ENCODE assay signal across 9 cellular contexts in the genomic region with DNA sequence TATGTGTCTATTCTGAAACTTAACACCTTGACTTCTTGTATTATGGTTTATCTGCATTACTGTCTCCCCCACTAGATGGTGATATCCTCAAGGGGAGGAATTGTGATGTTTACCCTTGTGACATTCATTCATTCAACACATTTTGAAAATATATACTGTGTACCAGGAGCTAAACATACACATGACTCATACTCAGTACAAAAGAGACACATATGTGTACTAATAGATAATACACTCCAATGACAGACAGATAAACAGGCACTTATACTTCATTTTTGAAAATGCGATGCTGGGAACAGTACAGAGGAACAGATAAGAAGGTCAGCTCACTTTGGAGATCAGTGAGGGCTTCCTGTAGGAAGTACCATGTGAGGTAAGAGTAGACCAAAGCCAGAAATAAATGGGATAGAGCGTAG. TPM values are rescaled to one million over a fixed set of nuclear protein-coding genes. Genes with fewer than 3 reads are reported as not detected.
A peak's percentile ranks its signal among the peaks of the same experiment; 100 is the strongest.
DNase-seq lines count a peak whose midpoint lies in the region; ATAC-seq and TF ChIP-seq lines count a peak whose summit lies in the region.
"Had no signal": no experiment of that assay in that cellular context is flagged by ENCODE, and none has a peak within 500 bp of the region (broad histone marks: within the 10 kb centered on the region; RNA-seq: fewer than 3 reads in every experiment).

No MANE protein-coding gene starts in this region.

- no peaks in the 10 kb centered on the region for H3F3A ChIP-seq in Loucy (ENCODE audit: low read depth)

- H3K36me3 ChIP-seq in Loucy (ENCODE audit: insufficient read depth, low read length) (no peaks in the 10 kb centered on the region), mammary epithelial cell (ENCODE audit: insufficient read depth, low read length) (no peaks in the 10 kb centered on the region)

- H3K9ac ChIP-seq in Loucy (ENCODE audit: low read depth, low read length, poor library complexity, severe bottlenecking) (no peak overlapping the region), mammary epithelial cell (ENCODE audit: insufficient read depth, low read length) (no peak overlapping the region)

- H3K27me3 ChIP-seq in Loucy (ENCODE audit: insufficient read depth, low read length, poor library complexity, severe bottlenecking) (peaks cover 5% of the 10 kb centered on the region), mammary epithelial cell (ENCODE audit: insufficient read depth, low read length) (no peaks in the 10 kb centered on the region)

- in situ Hi-C loops in mammary epithelial cell (cut with MboI; ENCODE audit: low sequenced_read_pairs in 2 of 2): loop anchor here in 1 of 2 donors (25.0 kb wide), 1 partner anchor 256 kb away; a partner anchor contains a TSS

- no peaks in the 10 kb centered on the region for H3K36me3 Mint-ChIP-seq in stimulated activated effector memory CD8-positive, alpha-beta T cell treated with anti-CD3 and anti-CD28 coated beads, Interleukin-12 subunit alpha, Interleukin-12 subunit beta, amount 100 ng/mL, for 72 hours
- H3K36me3 Mint-ChIP-seq: CD4-positive, CD25-positive, alpha-beta regulatory T cell had no signal

- peak; percentile 69 for TF ChIP-seq CTCF in Loucy (conservative IDR thresholded peaks at IDR 0.05; ENCODE audit: low read length)
- peak; percentile 62 to 63 for TF ChIP-seq CTCF in mammary epithelial cell (conservative IDR thresholded peaks at IDR 0.05 in 1 of 2, IDR thresholded peaks at IDR 0.05 in 1 of 2; ENCODE audit: extremely low read depth in 1 of 2, insufficient read depth in 1 of 2, low read depth in 1 of 2, low read length in 2 of 2)

- intact Hi-C loops in mammary epithelial cell (cut with micrococcal nuclease): loop anchor here (1.0 to 2.0 kb wide), 3 partner anchors 400 to 495 kb away; no protein-coding TSS in a partner anchor

- DNase-seq in NCI-H510A treated with DMSO at 0.1 percent for 48 hours (lab: John Stamatoyannopoulos, UW) (peak; percentile 33), NCI-H510A (lab: John Stamatoyannopoulos, UW) (no peak), mammary epithelial cell (peak; percentile 32), renal cortical epithelial cell (ENCODE audit: low read depth) (peak; percentile 25), amniotic stem cell (lab: John Stamatoyannopoulos, UW) (no peak), GDM1 (lab: John Stamatoyannopoulos, UW) (no peak)
- no peak for DNase-seq in stimulated activated effector memory CD8-positive, alpha-beta T cell treated with anti-CD3 and anti-CD28 coated beads, Interleukin-12 subunit alpha, Interleukin-12 subunit beta, amount 100 ng/mL, for 72 hours (ENCODE audit: low spot score in 2 of 2)
- DNase-seq: CD4-positive, CD25-positive, alpha-beta regulatory T cell had no signal

- no peaks in the 10 kb centered on the region for H3K9me2 ChIP-seq in Loucy (replicated peaks; ENCODE audit: low read depth, low read length)

- H3K4me3 ChIP-seq in Loucy (ENCODE audit: low read length, poor library complexity, severe bottlenecking) (no peak overlapping the region), mammary epithelial cell (replicated peaks in 1 of 3; ENCODE audit: insufficient read depth in 1 of 3, low read depth in 2 of 3, low read length in 3 of 3) (no peak overlapping the region)

- H3K79me2 ChIP-seq in Loucy (ENCODE audit: insufficient read depth, low read length) (no peaks in the 10 kb centered on the region), mammary epithelial cell (ENCODE audit: insufficient read depth, low read length) (no peaks in the 10 kb centered on the region)

- H4K20me1 ChIP-seq in Loucy (ENCODE audit: insufficient read depth, low read length, poor library complexity, severe bottlenecking) (no peaks in the 10 kb centered on the region), mammary epithelial cell (ENCODE audit: insufficient read depth, low read length) (no peaks in the 10 kb centered on the region)

- no peak for ATAC-seq in stimulated activated effector memory CD8-positive, alpha-beta T cell treated with anti-CD3 and anti-CD28 coated beads, Interleukin-12 subunit alpha, Interleukin-12 subunit beta, amount 100 ng/mL, for 72 hours

- no peak overlapping the region for H3K4me3 Mint-ChIP-seq in stimulated activated effector memory CD8-positive, alpha-beta T cell treated with anti-CD3 and anti-CD28 coated beads, Interleukin-12 subunit alpha, Interleukin-12 subunit beta, amount 100 ng/mL, for 72 hours
- H3K4me3 Mint-ChIP-seq: CD4-positive, CD25-positive, alpha-beta regulatory T cell had no signal

- no peaks in the 10 kb centered on the region for H3K9me3 Mint-ChIP-seq in stimulated activated effector memory CD8-positive, alpha-beta T cell treated with anti-CD3 and anti-CD28 coated beads, Interleukin-12 subunit alpha, Interleukin-12 subunit beta, amount 100 ng/mL, for 72 hours
- H3K9me3 Mint-ChIP-seq: CD4-positive, CD25-positive, alpha-beta regulatory T cell had no signal

- H3K9me3 ChIP-seq in Loucy (ENCODE audit: insufficient read depth, low read depth, low read length) (no peaks in the 10 kb centered on the region), mammary epithelial cell (replicated peaks; ENCODE audit: insufficient read depth, low read length) (no peaks in the 10 kb centered on the region)

- dilution Hi-C loops in mammary epithelial cell (cut with HindIII; ENCODE audit: low sequenced_read_pairs): no loop called here

- H3K4me1 ChIP-seq in Loucy (ENCODE audit: insufficient read depth, low read length, poor library complexity, severe bottlenecking): no peaks in the 10 kb centered on the region
- no peaks in the 10 kb centered on the region for H3K4me1 ChIP-seq in mammary epithelial cell (ENCODE audit: insufficient read depth, low read length)

- WGBS in mammary epithelial cell (ENCODE audit: low coverage, missing lambda C conversion rate): 100% methylated on average over 2 of the region's 2 CpGs

- H2AFZ ChIP-seq in Loucy (ENCODE audit: low read length) (no peak overlapping the region), mammary epithelial cell (ENCODE audit: low read depth, low read length) (no peak overlapping the region)

- CTCF ChIA-PET in mammary epithelial cell (lab: Charles Lee; ENCODE audit: low non-redundant PET): interaction anchor here (0.5 to 0.7 kb wide), 3 partner anchors 34 to 452 kb away, joined by 3 to 6 read pairs (median 3); no protein-coding TSS in a partner anchor

- H3K4me2 ChIP-seq in Loucy (ENCODE audit: low read depth, low read length, poor library complexity, severe bottlenecking): no peak overlapping the region
- H3K4me2 ChIP-seq in mammary epithelial cell (ENCODE audit: insufficient read depth, low read depth, low read length): no peak overlapping the region

- H3K27ac ChIP-seq in mammary epithelial cell (ENCODE audit: insufficient read depth, low read depth, low read length): no peak overlapping the region

- BruUV-seq in mammary epithelial cell (replicated peaks; lab: Mats Ljungman, UMichigan): no TSS peak

- H3K4me1 Mint-ChIP-seq in stimulated activated effector memory CD8-positive, alpha-beta T cell treated with anti-CD3 and anti-CD28 coated beads, Interleukin-12 subunit alpha, Interleukin-12 subunit beta, amount 100 ng/mL, for 72 hours: no peaks in the 10 kb centered on the region
- H3K4me1 Mint-ChIP-seq: CD4-positive, CD25-positive, alpha-beta regulatory T cell had no signal

- H3K27ac Mint-ChIP-seq in stimulated activated effector memory CD8-positive, alpha-beta T cell treated with anti-CD3 and anti-CD28 coated beads, Interleukin-12 subunit alpha, Interleukin-12 subunit beta, amount 100 ng/mL, for 72 hours: no peak overlapping the region
- H3K27ac Mint-ChIP-seq: CD4-positive, CD25-positive, alpha-beta regulatory T cell had no signal

RNA-seq across cellular contexts. Expression of a gene that starts 8.9 kb away (rescaled TPM):
- total RNA-seq in mammary epithelial cell (10 to 100 TPM; 46.3 to 55.3 TPM), renal cortical epithelial cell (41.8 and 47.0 TPM in 2 replicates)
- 16.7 TPM for polyA plus RNA-seq in mammary epithelial cell
- 108 TPM for polyA minus RNA-seq in mammary epithelial cell

Comparison
In these comparisons a context has a peak if more than half of its experiments do, and no peak if none do; other contexts are left out.
1. DNase-seq: peak in NCI-H510A treated with DMSO at 0.1 percent for 48 hours (single experiment), mammary epithelial cell (single experiment) and renal cortical epithelial cell (single experiment); none in NCI-H510A (single experiment), amniotic stem cell (single experiment), GDM1 (single experiment) and stimulated activated effector memory CD8-positive, alpha-beta T cell treated with anti-CD3 and anti-CD28 coated beads, Interleukin-12 subunit alpha, Interleukin-12 subunit beta, amount 100 ng/mL, for 72 hours (0 of 2).